In genomic region chr9:37417252-37417803, GRCh38 we compare ENCODE assay signal across 23 cellular contexts. TPM values are rescaled to one million over a fixed set of nuclear protein-coding genes. Genes with fewer than 3 reads are reported as not detected.
A peak's percentile ranks its signal among the peaks of the same experiment; 100 is the strongest.
DNase-seq lines count a peak whose midpoint lies in the region; ATAC-seq, FAIRE-seq and TF ChIP-seq lines count a peak whose summit lies in the region.
"Had no signal": no experiment of that assay in that cellular context is flagged by ENCODE, and none has a peak within 500 bp of the region (broad histone marks: within the 10 kb centered on the region; RNA-seq: fewer than 3 reads in every experiment).

No MANE protein-coding gene starts in this region.

- TF ChIP-seq POLR2A in A549 (IDR thresholded peaks at IDR 0.05; ENCODE audit: low read length): no peak
- no peak for TF ChIP-seq POLR2A in H1 (IDR thresholded peaks at IDR 0.05; ENCODE audit: control extremely low read depth in 1 of 2, low read depth in 2 of 2, low read length in 2 of 2)

- no peak for TF ChIP-seq RAD21 in A549 (conservative IDR thresholded peaks at IDR 0.05 in 1 of 2, IDR thresholded peaks at IDR 0.05 in 1 of 2)
- no peak for TF ChIP-seq RAD21 in H1 (IDR thresholded peaks at IDR 0.05 in 1 of 2, conservative IDR thresholded peaks at IDR 0.05 in 1 of 2; ENCODE audit: low read depth in 2 of 2, low read length in 2 of 2)

- no peak overlapping the region for H2BK12ac ChIP-seq in H9 (ENCODE audit: insufficient read length, low read depth, low read length)
- no peak overlapping the region; the same call in 1 of the 2 replicates for H2BK12ac ChIP-seq in H1 (ENCODE audit: low read depth, low read length)
- H2BK12ac ChIP-seq in trophoblast cell (ENCODE audit: low read length): no peak overlapping the region

- peaks cover 4% of the 10 kb centered on the region for H3K23me2 ChIP-seq in H9 (ENCODE audit: insufficient read length, low read depth, low read length, poor library complexity, severe bottlenecking)
- H3K23me2 ChIP-seq in H1 (ENCODE audit: low read depth, low read length): peaks cover 2% of the 10 kb centered on the region; the same call in 1 of the 2 replicates

- no peak overlapping the region for H3K4ac ChIP-seq in H9 (ENCODE audit: low read depth, low read length)
- no peak overlapping the region for H3K4ac ChIP-seq in H1 (replicated peaks; ENCODE audit: insufficient read length, low read depth, low read length)
- no peak overlapping the region for H3K4ac ChIP-seq in trophoblast cell (ENCODE audit: low read depth, low read length)

- H3K4me1 ChIP-seq in A549 (peaks cover 42% of the 10 kb centered on the region), H9 (ENCODE audit: insufficient read depth, low read length) (peaks cover 2% of the 10 kb centered on the region; the same call in 1 of the 2 replicates), H1 (replicated peaks in 1 of 4; ENCODE audit: control insufficient read depth in 3 of 4, insufficient read depth in 4 of 4, low read length in 3 of 4) (peaks cover 2 to 21% (median 14%) of the 10 kb centered on the region in 4 experiments), trophoblast cell (ENCODE audit: control insufficient read depth in 1 of 2, insufficient read depth in 2 of 2, low read length in 2 of 2) (peaks cover 12 to 14% of the 10 kb centered on the region in 2 experiments)

- H3K9ac ChIP-seq in H9 (ENCODE audit: extremely low read depth, insufficient read length, low read length) (no peak overlapping the region), H1 (replicated peaks in 1 of 4; ENCODE audit: extremely low read depth in 1 of 4, low read depth in 3 of 4, low read length in 3 of 4) (no peak overlapping the region), trophoblast cell (ENCODE audit: low read length) (no peak overlapping the region)
- H3K9ac ChIP-seq: KMS-11, SK-N-SH had no signal

- no peak overlapping the region for H2BK20ac ChIP-seq in H9 (ENCODE audit: low read depth, low read length, poor library complexity, severe bottlenecking)
- no peak overlapping the region; the same call in 1 of the 2 replicates for H2BK20ac ChIP-seq in H1 (ENCODE audit: low read length)

- H3K4me2 ChIP-seq in A549: peak overlapping the region; percentile 59; the same call in 1 of the 3 replicates
- H3K4me2 ChIP-seq in H9 (ENCODE audit: insufficient read depth, insufficient read length, low read length): no peak overlapping the region
- H3K4me2 ChIP-seq in H1 (ENCODE audit: insufficient read depth in 1 of 2, low read depth in 2 of 2, low read length in 2 of 2): no peak overlapping the region
- H3K4me2 ChIP-seq in trophoblast cell (ENCODE audit: low read length): no peak overlapping the region
- H3K4me2 ChIP-seq: GM23338, KMS-11, SK-N-SH had no signal

- POLR2A ChIA-PET in A549 (lab: Yijun Ruan, JAX): no interaction called here
- POLR2A ChIA-PET in H1 (lab: Charles Lee; ENCODE audit: partially characterized antibody): interaction anchor here (0.9 to 2.4 kb wide), 4 partner anchors 12 to 49 kb away, joined by 3 to 7 read pairs (median 5); no protein-coding TSS in a partner anchor

- H2BK120ac ChIP-seq in H9 (ENCODE audit: low read depth, low read length, poor library complexity, severe bottlenecking) (no peak overlapping the region), H1 (replicated peaks; ENCODE audit: low read depth, low read length) (no peak overlapping the region), trophoblast cell (ENCODE audit: insufficient read depth, low read length, poor library complexity) (no peak overlapping the region)

- H4K20me1 ChIP-seq in H9 (ENCODE audit: control insufficient read depth, insufficient read depth, insufficient read length) (no peaks in the 10 kb centered on the region), H1 (replicated peaks in 1 of 2; ENCODE audit: control insufficient read depth in 1 of 2, insufficient read depth in 2 of 2, low read length in 2 of 2) (no peaks in the 10 kb centered on the region)

- no peak for TF ChIP-seq CTCF in A549 (IDR thresholded peaks at IDR 0.05)
- no peak for TF ChIP-seq CTCF in H9 (conservative IDR thresholded peaks at IDR 0.05)
- TF ChIP-seq CTCF in H1 (IDR thresholded peaks at IDR 0.05; ENCODE audit: control extremely low read depth in 1 of 3, insufficient read depth in 1 of 3, low read depth in 1 of 3, low read length in 3 of 3): no peak

- ATAC-seq in A549 (no peak), HG02884 (IDR thresholded peaks at IDR 0.05; ENCODE audit: unreplicated experiment) (no peak), GM21619 (IDR thresholded peaks at IDR 0.05; ENCODE audit: unreplicated experiment) (no peak)
- no peak for ATAC-seq in activated CD4-positive, CD25-positive, alpha-beta regulatory T cell treated with anti-CD3 and anti-CD28 coated beads, Interleukin-2, amount 50 U/mL, for 24 hours
- ATAC-seq: GM23338 had no signal

- no peak overlapping the region for H4K91ac ChIP-seq in H9 (ENCODE audit: insufficient read length, low read depth, low read length)
- H4K91ac ChIP-seq in H1 (replicated peaks; ENCODE audit: insufficient read length, low read length): peak overlapping the region; percentile 31
- no peak overlapping the region for H4K91ac ChIP-seq in trophoblast cell (ENCODE audit: low read depth, low read length)

- no peak overlapping the region for H2AK5ac ChIP-seq in H9 (ENCODE audit: insufficient read length, low read length)
- H2AK5ac ChIP-seq in H1 (ENCODE audit: low read depth, low read length): peak overlapping the region; percentile 10; the same call in 1 of the 2 replicates
- no peak overlapping the region for H2AK5ac ChIP-seq in trophoblast cell (ENCODE audit: low read length)

- peak overlapping the region; percentile 65 to 73; a peak in 4 of 6 replicates for H3K27ac ChIP-seq in A549
- no peak overlapping the region for H3K27ac ChIP-seq in H9 (ENCODE audit: insufficient read length, low read depth, low read length)
- no peak overlapping the region for H3K27ac ChIP-seq in H1 (ENCODE audit: low read depth, low read length)
- H3K27ac ChIP-seq in trophoblast cell (ENCODE audit: low read depth, low read length): no peak overlapping the region
- H3K27ac ChIP-seq: KMS-11 had no signal

- DNase-seq in A549 (ENCODE audit: low read depth in 1 of 2, low spot score in 1 of 2) (no peak), H9 (peak; percentile 24), H1 (ENCODE audit: low read depth in 1 of 2, low spot score in 2 of 2) (no peak), trophoblast cell (no peak), cerebellum (ENCODE audit: low spot score) (no peak)
- DNase-seq: CD4-positive, alpha-beta memory T cell; DMS153; EL; MG63; NCI-H1092; NCI-H146; NCI-H510A; NCI-H748 treated with DMSO at 0.1 percent for 48 hours; NK-92 treated with Interleukin-12 subunit alpha and Interleukin-12 subunit beta, amount 100 ng/mL, for 24 hours; OCI-M1; SHP77 treated with DMSO at 0.1 percent for 48 hours; SK-N-SH had no signal

- no peak overlapping the region for H3T11ph ChIP-seq in H9 (ENCODE audit: low read length)

- no peaks in the 10 kb centered on the region; the same call in 1 of the 2 replicates for H3K27me3 Mint-ChIP-seq in H9 (ENCODE audit: low read depth)

- no peak overlapping the region for H3K4me3 Mint-ChIP-seq in H9
- H3K4me3 Mint-ChIP-seq: CD4-positive, alpha-beta memory T cell; GM23338 had no signal

- no peak overlapping the region; a peak in 1 of 7 replicates for H3K27ac Mint-ChIP-seq in H9
- H3K27ac Mint-ChIP-seq: CD4-positive, alpha-beta memory T cell had no signal

- H3K4me3 ChIP-seq in A549 (no peak overlapping the region), H1 (ENCODE audit: extremely low read depth in 1 of 4, insufficient read depth in 2 of 4, low read depth in 3 of 4, low read length in 4 of 4) (no peak overlapping the region), trophoblast cell (ENCODE audit: low read depth, low read length) (no peak overlapping the region)
- H3K4me3 ChIP-seq: GM23338, MG63 had no signal

- H3K4me1 Mint-ChIP-seq in H9: peaks cover 33 to 41% of the 10 kb centered on the region in 2 experiments

- H4K12ac ChIP-seq in trophoblast cell (ENCODE audit: low read depth, low read length): no peak overlapping the region

- no peak overlapping the region for H3K14ac ChIP-seq in H9 (ENCODE audit: insufficient read depth, low read length)
- H3K14ac ChIP-seq in H1 (ENCODE audit: insufficient read length): no peak overlapping the region
- peak overlapping the region; percentile 9 for H3K14ac ChIP-seq in trophoblast cell (ENCODE audit: low read length)

- CTCF ChIA-PET in A549 (lab: Yijun Ruan, JAX): interaction anchor here (1.1 to 3.4 kb wide), 4 partner anchors 9 to 49 kb away, joined by 3 to 14 read pairs (median 4); no protein-coding TSS in a partner anchor
- CTCF ChIA-PET in H1 (lab: Charles Lee; ENCODE audit: partially characterized antibody): interaction anchor here (0.5 to 2.0 kb wide), 3 partner anchors 10 to 534 kb away, joined by 3 to 9 read pairs (median 3); no protein-coding TSS in a partner anchor

- no peak overlapping the region for H3K23ac ChIP-seq in H9 (ENCODE audit: insufficient read length, low read depth, low read length)
- H3K23ac ChIP-seq in H1 (ENCODE audit: insufficient read length): no peak overlapping the region
- H3K23ac ChIP-seq in trophoblast cell (ENCODE audit: low read length): no peak overlapping the region

- TF ChIP-seq EP300 in A549 (IDR thresholded peaks at IDR 0.05) (no peak), H1 (IDR thresholded peaks at IDR 0.05; ENCODE audit: borderline replicate concordance in 1 of 2, low read depth in 2 of 2, low read length in 2 of 2) (no peak)

- no peaks in the 10 kb centered on the region for H3K36me3 Mint-ChIP-seq in H9 (ENCODE audit: insufficient read depth in 1 of 3, low read depth in 3 of 3)
- H3K36me3 Mint-ChIP-seq: CD4-positive, alpha-beta memory T cell had no signal

- H2AFZ ChIP-seq in H9 (ENCODE audit: low read length) (no peak overlapping the region), H1 (ENCODE audit: low read length) (no peak overlapping the region), trophoblast cell (ENCODE audit: insufficient read depth, low read length, poor library complexity) (no peak overlapping the region)

- FAIRE-seq in A549 (lab: Jason Lieb, UNC) (no peak), H1 (lab: Jason Lieb, UNC) (no peak)
- FAIRE-seq: A204.1 had no signal

- H2BK15ac ChIP-seq in H9 (ENCODE audit: low read depth, low read length) (no peak overlapping the region), H1 (ENCODE audit: low read length) (peak overlapping the region; percentile 76; the same call in 1 of the 2 replicates)

- no peaks in the 10 kb centered on the region for H3K79me2 ChIP-seq in H9 (ENCODE audit: insufficient read depth, low read length)
- no peaks in the 10 kb centered on the region for H3K79me2 ChIP-seq in H1 (ENCODE audit: control insufficient read depth in 1 of 2, insufficient read depth in 2 of 2, low read length in 2 of 2)
- H3K79me2 ChIP-seq in trophoblast cell (ENCODE audit: control insufficient read depth, insufficient read depth, low read length, poor library complexity): peaks cover 1% of the 10 kb centered on the region

- no peaks in the 10 kb centered on the region for H3K36me3 ChIP-seq in H1 (ENCODE audit: control insufficient read depth in 2 of 4, insufficient read depth in 4 of 4, low read length in 3 of 4)
- H3K36me3 ChIP-seq in trophoblast cell (ENCODE audit: control insufficient read depth in 1 of 2, insufficient read depth in 2 of 2, low read length in 2 of 2): no peaks in the 10 kb centered on the region
- H3K36me3 ChIP-seq: MG63 had no signal

- H2BK5ac ChIP-seq in H9 (ENCODE audit: insufficient read length, low read length): no peak overlapping the region
- H2BK5ac ChIP-seq in H1 (ENCODE audit: low read depth, low read length): peak overlapping the region; percentile 18; the same call in 1 of the 2 replicates
- H2BK5ac ChIP-seq in trophoblast cell (ENCODE audit: low read depth, low read length, poor library complexity): no peak overlapping the region

- H3K79me1 ChIP-seq in H9 (ENCODE audit: insufficient read depth, low read depth, low read length, poor library complexity, severe bottlenecking) (no peaks in the 10 kb centered on the region), H1 (ENCODE audit: low read depth, low read length) (no peaks in the 10 kb centered on the region), trophoblast cell (ENCODE audit: low read length) (peaks cover 7% of the 10 kb centered on the region)

- 84% methylated on average over 9 of the region's 9 CpGs for WGBS in A549 (ENCODE audit: missing lambda C conversion rate)
- no CpG with 5 or more reads among the region's 9 CpGs for WGBS in H9 (ENCODE audit: extremely low coverage, insufficient read length, low lambda C conversion rate)
- 93% methylated on average over 9 of the region's 9 CpGs; no CpG with 5 or more reads in 1 of the 2 experiments for WGBS in H1 (ENCODE audit: extremely low coverage in 1 of 2, insufficient coverage in 1 of 2, insufficient read length in 1 of 2, insufficient replicate concordance in 2 of 2, low coverage in 1 of 2, low lambda C conversion rate in 2 of 2, missing lambda C conversion rate in 1 of 2), 2 experiments
- WGBS in trophoblast cell (ENCODE audit: extremely low coverage, insufficient coverage, insufficient read length): no CpG with 5 or more reads among the region's 9 CpGs

- no peaks in the 10 kb centered on the region; a peak in 1 of 5 replicates for H3K9me3 Mint-ChIP-seq in H9
- H3K9me3 Mint-ChIP-seq: CD4-positive, alpha-beta memory T cell; GM23338 had no signal

- H4K8ac ChIP-seq in H9 (replicated peaks; ENCODE audit: insufficient read length, low read depth, low read length) (no peak overlapping the region), H1 (ENCODE audit: extremely low read depth, insufficient read depth, low read length) (no peak overlapping the region), trophoblast cell (ENCODE audit: low read depth, low read length) (no peak overlapping the region)

- no peak overlapping the region for H4K5ac ChIP-seq in H9 (ENCODE audit: insufficient read length, low read depth, low read length)
- H4K5ac ChIP-seq in H1 (ENCODE audit: insufficient read length, low read depth, low read length): no peak overlapping the region

- H3K9me3 ChIP-seq in A549 (no peaks in the 10 kb centered on the region), H9 (ENCODE audit: control insufficient read depth, low read depth, low read length) (no peaks in the 10 kb centered on the region), H1 (ENCODE audit: insufficient read depth in 2 of 2, low read depth in 1 of 2, low read length in 1 of 2) (no peaks in the 10 kb centered on the region), trophoblast cell (ENCODE audit: insufficient read depth, low read depth, low read length) (no peaks in the 10 kb centered on the region)
- H3K9me3 ChIP-seq: MG63, SK-N-SH had no signal

- H3K56ac ChIP-seq in H9 (ENCODE audit: insufficient read length, low read depth, low read length): no peak overlapping the region
- no peak overlapping the region for H3K56ac ChIP-seq in H1 (replicated peaks; ENCODE audit: insufficient read length, low read depth, low read length)

- H3K18ac ChIP-seq in H9 (ENCODE audit: insufficient read length, low read depth, low read length) (no peak overlapping the region), H1 (ENCODE audit: extremely low read depth, low read length) (no peak overlapping the region), trophoblast cell (ENCODE audit: low read length) (no peak overlapping the region)

- H3K27me3 ChIP-seq in H9 (ENCODE audit: insufficient read depth, low read length) (no peaks in the 10 kb centered on the region), H1 (replicated peaks in 1 of 4; ENCODE audit: control insufficient read depth in 3 of 4, extremely low read depth in 1 of 4, insufficient read depth in 3 of 4, low read length in 3 of 4) (no peaks in the 10 kb centered on the region), trophoblast cell (ENCODE audit: insufficient read depth, low read length) (no peaks in the 10 kb centered on the region)
- H3K27me3 ChIP-seq: MG63 had no signal

RNA-seq across cellular contexts. Expression of gene GRHPR, which starts 5.2 kb away (rescaled TPM):
- 111 and 132 TPM in 2 replicates for polyA plus RNA-seq in A549 (2011; rRNA removed)
- 257 and 266 TPM in 2 replicates for polyA plus RNA-seq in A549 (2012; cell fraction: cytosol; rRNA removed)
- polyA plus RNA-seq in A549 (2012; cell fraction: nucleus; rRNA removed): 262 and 287 TPM in 2 replicates
- polyA plus RNA-seq in A549 (2017; fragmentation: RNase III; extraction: RNeasy Plus Mini Kit Qiagen cat#74134 plus additional on column Dnase treatment): 144 to 159 TPM (median 146 TPM) in 3 replicates
- polyA minus RNA-seq in A549 (2011; rRNA and poly(A)+ RNA removed): 139 and 145 TPM in 2 replicates
- 97.2 and 97.9 TPM in 2 replicates for total RNA-seq in H9 (2021)
- total RNA-seq in H1 (2021; fragmentation: NEBNext Ultra II Directional; extraction: Animal tissue kit (Norgen Biotek cat#: 25700)): 97.0 and 98.1 TPM in 2 replicates
- polyA plus RNA-seq in H1 (2011; rRNA removed): 201 and 246 TPM in 2 replicates
- polyA plus RNA-seq in H1 (2011; cell fraction: cytosol; rRNA removed): 235 TPM
- polyA plus RNA-seq in H1 (2011; cell fraction: nucleus; rRNA removed): 195 TPM
- polyA plus RNA-seq in H1 (2012, experiment 1 of 2): 100 to 150 TPM (median 142 TPM) in 4 replicates
- polyA plus RNA-seq in H1 (2012, experiment 2 of 2): 127 TPM
- polyA plus RNA-seq in H1 (2013, experiment 1 of 2): 94.7 TPM
- 91.3 TPM for polyA plus RNA-seq in H1 (2013, experiment 2 of 2)
- polyA minus RNA-seq in H1 (2011; rRNA and poly(A)+ RNA removed): 108 and 124 TPM in 2 replicates
- 58.4 TPM for polyA minus RNA-seq in H1 (2011; cell fraction: cytosol; rRNA and poly(A)+ RNA removed)
- 64.4 TPM for polyA minus RNA-seq in H1 (2011; cell fraction: nucleus; rRNA and poly(A)+ RNA removed)
- 70.1 and 73.9 TPM in 2 replicates for polyA plus RNA-seq in trophoblast cell (2013)
- total RNA-seq in cerebellum: 50.3 TPM

RNA-seq across cellular contexts. Expression of gene ZBTB5, which starts 47.9 kb away (rescaled TPM):
- polyA plus RNA-seq in A549 (2011; rRNA removed) (18.1 and 19.8 TPM in 2 replicates), A549 (2017; fragmentation: RNase III; extraction: RNeasy Plus Mini Kit Qiagen cat#74134 plus additional on column Dnase treatment) (10.7 to 12.4 TPM (median 11.7 TPM) in 3 replicates), H1 (2011; rRNA removed) (13.3 and 14.0 TPM in 2 replicates)
- polyA plus RNA-seq in A549 (2012; cell fraction: cytosol; rRNA removed): 6.7 and 8.8 TPM in 2 replicates
- 12.0 and 15.5 TPM in 2 replicates for polyA plus RNA-seq in A549 (2012; cell fraction: nucleus; rRNA removed)
- 26.7 and 29.1 TPM in 2 replicates for polyA minus RNA-seq in A549 (2011; rRNA and poly(A)+ RNA removed)
- total RNA-seq in H9 (2021) (9.1 and 9.9 TPM in 2 replicates), cerebellum (21.4 TPM)
- total RNA-seq in H1 (2021; fragmentation: NEBNext Ultra II Directional; extraction: Animal tissue kit (Norgen Biotek cat#: 25700)): 13.6 and 14.5 TPM in 2 replicates
- 14.8 TPM for polyA plus RNA-seq in H1 (2011; cell fraction: cytosol; rRNA removed)
- polyA plus RNA-seq in H1 (2011; cell fraction: nucleus; rRNA removed): 16.2 TPM
- polyA plus RNA-seq in H1 (2012, experiment 1 of 2): 9.6 to 11.4 TPM (median 10.6 TPM) in 4 replicates
- 3.8 TPM for polyA plus RNA-seq in H1 (2012, experiment 2 of 2)
- polyA plus RNA-seq in H1 (2013, experiment 1 of 2): 9.4 TPM
- 8.5 TPM for polyA plus RNA-seq in H1 (2013, experiment 2 of 2)
- 40.3 and 41.2 TPM in 2 replicates for polyA minus RNA-seq in H1 (2011; rRNA and poly(A)+ RNA removed)
- 16.1 TPM for polyA minus RNA-seq in H1 (2011; cell fraction: cytosol; rRNA and poly(A)+ RNA removed)
- polyA minus RNA-seq in H1 (2011; cell fraction: nucleus; rRNA and poly(A)+ RNA removed): 32.7 TPM
- 11.2 and 11.3 TPM in 2 replicates for polyA plus RNA-seq in trophoblast cell (2013)

Comparison
In these comparisons a context has a peak if more than half of its experiments do, and no peak if none do; other contexts are left out.
1. H3K27ac ChIP-seq: peak in A549 (2 of 2); none in H9 (single experiment), H1 (single experiment) and trophoblast cell (single experiment).